In genomic region chr6:149854017-149854416, GRCh38 we compare ENCODE assay signal across 13 cellular contexts. TPM values are rescaled to one million over a fixed set of nuclear protein-coding genes. Genes with fewer than 3 reads are reported as not detected.
DNase-seq lines count a peak whose midpoint lies in the region; ATAC-seq, FAIRE-seq and TF ChIP-seq lines count a peak whose summit lies in the region.
"Not testable (repeated sequence)": the region's sequence is repeated elsewhere in the genome, so short reads cannot be mapped to it uniquely, and the experiment has no call there.
"Had no signal": no experiment of that assay in that cellular context is flagged by ENCODE, and none has a peak within 500 bp of the region (broad histone marks: within the 10 kb centered on the region; RNA-seq: fewer than 3 reads in every experiment).

No MANE protein-coding gene starts in this region.

- H3K27me3 ChIP-seq in brain microvascular endothelial cell (replicated peaks); hepatocyte; osteoblast (ENCODE audit: insufficient read depth, low read length); stomach: not testable (repeated sequence)

- POLR2A ChIA-PET in A549 (lab: Yijun Ruan, JAX), result interaction anchor here (1.0 to 1.6 kb wide), 2 partner anchors 10 to 35 kb away, joined by 3 to 7 read pairs; partner anchors contain the start of gene LRP11
- POLR2A ChIA-PET in HEK293 (lab: Yijun Ruan, JAX), result interaction anchor here (0.5 to 1.5 kb wide), 3 partner anchors 9 to 1067 kb away, joined by 3 to 4 read pairs (median 4); no protein-coding TSS in a partner anchor
- POLR2A ChIA-PET in RWPE1 (lab: Yijun Ruan, JAX; ENCODE audit: low non-redundant PET), result not testable (repeated sequence)

- TF ChIP-seq RAD21 in A549 (conservative IDR thresholded peaks at IDR 0.05 in 1 of 2, IDR thresholded peaks at IDR 0.05 in 1 of 2), result not testable (repeated sequence)

- not testable (repeated sequence) for TF ChIP-seq CTCF in A549 (IDR thresholded peaks at IDR 0.05); HEK293 (tag by site-specific recombination; IDR thresholded peaks at IDR 0.05); RWPE1 (conservative IDR thresholded peaks at IDR 0.05; ENCODE audit: low read depth); brain microvascular endothelial cell (IDR thresholded peaks at IDR 0.05; ENCODE audit: low read depth, low read length, missing control alignments); hepatocyte (IDR thresholded peaks at IDR 0.05; ENCODE audit: poor library complexity); osteoblast (IDR thresholded peaks at IDR 0.05; ENCODE audit: extremely low read depth, low read depth, low read length); stomach (IDR thresholded peaks at IDR 0.05)

- not testable (repeated sequence) for ATAC-seq in A549

- not testable (repeated sequence) for H4K20me1 ChIP-seq in hepatocyte (ENCODE audit: insufficient read depth, poor library complexity, severe bottlenecking); osteoblast (ENCODE audit: insufficient read depth, low read length)

- TF ChIP-seq POLR2A in A549 (IDR thresholded peaks at IDR 0.05; ENCODE audit: low read length); stomach (IDR thresholded peaks at IDR 0.05): not testable (repeated sequence)

- CTCF ChIA-PET in A549 (lab: Yijun Ruan, JAX), result interaction anchor here (0.7 to 6.4 kb wide), 5 partner anchors 10 to 45 kb away, joined by 3 to 45 read pairs (median 8); no protein-coding TSS in a partner anchor
- CTCF ChIA-PET in HEK293 (lab: Yijun Ruan, JAX), result interaction anchor here (0.7 to 2.3 kb wide), 4 partner anchors 13 to 524 kb away, joined by 3 to 9 read pairs (median 4); no protein-coding TSS in a partner anchor
- CTCF ChIA-PET in RWPE1 (lab: Yijun Ruan, JAX), result not testable (repeated sequence)

- H3K36me3 ChIP-seq in HEK293 (ENCODE audit: control insufficient read depth in 2 of 2, insufficient read depth in 1 of 2, low read length in 2 of 2), result peaks cover 3 to 20% of the 10 kb centered on the region in 2 experiments; a peak in 2 of 3 replicates
- H3K36me3 ChIP-seq in brain microvascular endothelial cell (replicated peaks); hepatocyte (replicated peaks; ENCODE audit: insufficient read depth, low read depth); osteoblast (ENCODE audit: insufficient read depth, low read length): not testable (repeated sequence)
- peaks cover 0 to 16% (median 9%) of the 10 kb centered on the region in 4 donors for H3K36me3 ChIP-seq in stomach

- in situ Hi-C loops in brain microvascular endothelial cell (cut with HindIII; ENCODE audit: low pct_ligation_motif_present, low sequenced_read_pairs), result not testable (repeated sequence)

- H3K79me2 ChIP-seq in hepatocyte (peaks cover 38% of the 10 kb centered on the region), osteoblast (ENCODE audit: insufficient read depth, low read length) (peaks cover 45% of the 10 kb centered on the region)

- H3K4me3 ChIP-seq in A549; HEK293 (ENCODE audit: low read depth, low read length); brain microvascular endothelial cell (ENCODE audit: low read depth, low read length); hepatocyte; osteoblast (ENCODE audit: insufficient read depth, low read length); stomach: not testable (repeated sequence)

- H3K27ac ChIP-seq in A549, result peak overlapping the region; percentile 88 to 91
- not testable (repeated sequence) for H3K27ac ChIP-seq in HEK293 (ENCODE audit: extremely low read depth, low read depth, low read length)
- H3K27ac ChIP-seq in RWPE1, result peak overlapping the region; percentile 91
- peak overlapping the region; percentile 96 for H3K27ac ChIP-seq in brain microvascular endothelial cell
- H3K27ac ChIP-seq in epithelial cell of prostate, result peak overlapping the region; percentile 99
- H3K27ac ChIP-seq in hepatocyte, result peak overlapping the region; percentile 79
- H3K27ac ChIP-seq in osteoblast (ENCODE audit: low read depth, low read length), result peak overlapping the region; percentile 98
- H3K27ac ChIP-seq in stomach, result peak overlapping the region in 3 of 5 donors; percentile 36 to 77 (median 77)

- H3K4me1 ChIP-seq in A549, result peaks cover 87% of the 10 kb centered on the region
- H3K4me1 ChIP-seq in HEK293 (ENCODE audit: control insufficient read depth, insufficient read depth, low read length), result peaks cover 36% of the 10 kb centered on the region
- peaks cover 21% of the 10 kb centered on the region for H3K4me1 ChIP-seq in hepatocyte (ENCODE audit: insufficient read depth)
- H3K4me1 ChIP-seq in osteoblast (ENCODE audit: insufficient read depth, low read length), result peaks cover 65% of the 10 kb centered on the region
- peaks cover 3 to 66% (median 34%) of the 10 kb centered on the region in 4 donors for H3K4me1 ChIP-seq in stomach

- not testable (repeated sequence) for H3K9me3 ChIP-seq in A549; HEK293 (ENCODE audit: control insufficient read depth, insufficient read depth, low read depth, low read length); hepatocyte (ENCODE audit: low read depth); osteoblast (ENCODE audit: low read depth, low read length); stomach

- DNase-seq in A549 (ENCODE audit: low read depth in 1 of 2, low spot score in 1 of 2); RWPE1 (ENCODE audit: low spot score); brain microvascular endothelial cell; epithelial cell of prostate (ENCODE audit: low read depth, low spot score); hepatocyte (ENCODE audit: low spot score); osteoblast (ENCODE audit: insufficient read length, low spot score, missing footprints); stomach: not testable (repeated sequence)

- H3K9me2 ChIP-seq in hepatocyte (replicated peaks; ENCODE audit: insufficient read depth), result not testable (repeated sequence)

- not testable (repeated sequence) for TF ChIP-seq EP300 in A549 (IDR thresholded peaks at IDR 0.05); stomach (IDR thresholded peaks at IDR 0.05)

- not testable (repeated sequence) for H2AFZ ChIP-seq in hepatocyte; osteoblast (ENCODE audit: low read length)

- H3K4me2 ChIP-seq in A549, result peak overlapping the region; percentile 97
- H3K4me2 ChIP-seq in hepatocyte; osteoblast (ENCODE audit: insufficient read depth, low read length): not testable (repeated sequence)

- not testable (repeated sequence) for FAIRE-seq in A549 (lab: Jason Lieb, UNC)

- 68% methylated on average over 4 of the region's 4 CpGs for WGBS in A549 (ENCODE audit: missing lambda C conversion rate)
- 96% methylated on average over 4 of the region's 4 CpGs for WGBS in hepatocyte (ENCODE audit: low lambda C conversion rate, missing lambda C conversion rate)
- WGBS in stomach, 5 donors, result 92 to 96% (median 94%) methylated on average over 4 of the region's 4 CpGs

- intact Hi-C loops in stomach (cut with DNase I; ENCODE audit: low total_unique reads), result not testable (repeated sequence)

TF ChIP-seq in HEK293, 187 proteins besides CTCF, POLR2A, EP300 and RAD21:
- TF ChIP-seq ZBTB6 (tag by site-specific recombination; IDR thresholded peaks at IDR 0.05), result 0 out of 2 replicates have a peak, but pooled peaks have one; percentile 59
TF ChIP-seq in HEK293: peak in this region for 1; not testable (repeated sequence) for 186.

RNA-seq across cellular contexts. Expression of gene LRP11, which starts 10.1 kb away (rescaled TPM):
- 57.7 and 59.2 TPM in 2 replicates for polyA plus RNA-seq in A549 (2011; rRNA removed)
- 21.1 and 28.5 TPM in 2 replicates for polyA plus RNA-seq in A549 (2012; cell fraction: cytosol; rRNA removed)
- 18.2 and 23.9 TPM in 2 replicates for polyA plus RNA-seq in A549 (2012; cell fraction: nucleus; rRNA removed)
- 37.4 to 53.8 TPM (median 48.9 TPM) in 3 replicates for polyA plus RNA-seq in A549 (2017; fragmentation: RNase III; extraction: RNeasy Plus Mini Kit Qiagen cat#74134 plus additional on column Dnase treatment)
- 78.1 and 98.4 TPM in 2 replicates for polyA minus RNA-seq in A549 (2011; rRNA and poly(A)+ RNA removed)
- total RNA-seq in hepatocyte, result 33.6 and 46.8 TPM in 2 replicates
- 28.1 and 35.4 TPM in 2 replicates for polyA plus RNA-seq in hepatocyte
- total RNA-seq in osteoblast, result 39.4 and 54.2 TPM in 2 replicates
- total RNA-seq in stomach, result 10 to 100 TPM in 3 of 5 donors, 1 to 10 TPM in 2; 1.8 to 80.8 (median 23.9) TPM
- 10 to 100 TPM in 1 of 3 donors, 1 to 10 TPM in 2; 2.0 to 18.1 (median 7.4) TPM for polyA plus RNA-seq in stomach

RNA-seq across cellular contexts. Expression of gene RAET1E, which starts 43.9 kb away (rescaled TPM):
- polyA plus RNA-seq in A549 (2011; rRNA removed) (2.8 and 4.2 TPM in 2 replicates), A549 (2017; fragmentation: RNase III; extraction: RNeasy Plus Mini Kit Qiagen cat#74134 plus additional on column Dnase treatment) (3.3 to 5.4 TPM (median 4.5 TPM) in 3 replicates), hepatocyte (0.44 TPM in 1 of 2 replicates, not detected in the other), stomach (1 to 10 TPM in 1 of 3 donors, under 1 TPM in 1, not detected in 1; 0.19 to 2.6 TPM)
- polyA plus RNA-seq in A549 (2012; cell fraction: cytosol; rRNA removed), result 0.66 and 0.98 TPM in 2 replicates
- 0.32 and 1.1 TPM in 2 replicates for polyA plus RNA-seq in A549 (2012; cell fraction: nucleus; rRNA removed)
- polyA minus RNA-seq in A549 (2011; rRNA and poly(A)+ RNA removed), result 0.44 and 2.6 TPM in 2 replicates
- total RNA-seq in hepatocyte (0.28 TPM in 1 of 2 replicates, not detected in the other), osteoblast (0.36 and 0.88 TPM in 2 replicates), stomach (not detected)
- total RNA-seq: CD4-positive, CD25-positive, alpha-beta regulatory T cell; H4; K562; OCI-LY7; SK-MEL-5 had no signal
- polyA plus RNA-seq: CD4-positive, CD25-positive, alpha-beta regulatory T cell; K562 had no signal
